Comparison of ENCODE assay signal across 2 cellular contexts in the genomic region with DNA sequence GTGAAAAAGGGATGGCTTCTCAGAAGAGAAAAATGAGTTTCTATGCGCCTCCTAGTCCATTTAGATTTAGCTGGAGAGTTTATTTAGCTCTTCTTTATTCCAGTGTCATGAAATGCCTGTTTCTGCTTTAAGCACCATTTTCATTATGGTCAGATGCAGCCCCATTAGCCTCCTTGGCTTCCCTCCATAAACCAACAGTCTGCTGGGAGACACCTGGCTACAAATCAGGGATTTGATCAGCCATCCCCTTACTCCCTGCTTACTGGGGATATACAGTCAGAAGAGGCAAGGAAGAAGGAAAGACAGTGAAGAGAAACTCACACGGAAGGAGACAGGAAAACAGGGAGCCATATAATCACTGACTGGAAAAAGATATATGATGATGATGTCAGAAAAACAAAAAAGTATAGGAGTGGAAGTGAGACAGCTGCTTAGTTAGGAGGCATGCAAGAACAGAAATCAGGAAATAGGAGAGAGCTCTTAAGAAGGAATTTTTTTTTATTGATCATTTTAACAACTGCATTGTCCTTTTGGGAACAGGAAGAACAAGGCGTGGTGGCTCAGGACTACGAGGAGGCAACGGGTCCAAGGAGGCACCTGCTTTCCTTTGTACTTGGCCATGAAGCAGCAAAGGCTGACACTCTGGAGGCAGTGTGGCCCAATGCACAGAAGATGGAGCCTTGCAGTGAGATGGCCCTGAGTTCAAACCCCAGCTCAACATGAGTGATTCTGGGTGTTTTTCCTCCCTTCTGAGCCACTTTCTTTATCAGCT.
TF ChIP-seq lines count a peak whose summit lies in the region.

No MANE protein-coding gene starts in this region.

TF ChIP-seq in SK-N-SH, 30 proteins besides CTCF, POLR2A, EP300 and RAD21:
- no peak for TF ChIP-seq NRF1 (IDR thresholded peaks at IDR 0.05; ENCODE audit: low read depth, low read length)
- TF ChIP-seq CHD2 (IDR thresholded peaks at IDR 0.05; ENCODE audit: low read length, partially characterized antibody), result peak; percentile 23
- TF ChIP-seq JUND (IDR thresholded peaks at IDR 0.05), result no peak
- TF ChIP-seq MXI1 (IDR thresholded peaks at IDR 0.05; ENCODE audit: low read depth, low read length), result peak; percentile 60; the same call in 1 of the 2 replicates
- no peak for TF ChIP-seq GABPA (IDR thresholded peaks at IDR 0.05; ENCODE audit: low read depth)
- peak; percentile 78 for TF ChIP-seq GATA2 (CRISPR knock-in tag; IDR thresholded peaks at IDR 0.05)
- TF ChIP-seq RCOR1 (IDR thresholded peaks at IDR 0.05; ENCODE audit: low read length), result peak; percentile 56; the same call in 1 of the 2 replicates
- no peak for TF ChIP-seq TEAD4 (IDR thresholded peaks at IDR 0.05; ENCODE audit: borderline replicate concordance, insufficient read depth)
- TF ChIP-seq, protein P1, sequence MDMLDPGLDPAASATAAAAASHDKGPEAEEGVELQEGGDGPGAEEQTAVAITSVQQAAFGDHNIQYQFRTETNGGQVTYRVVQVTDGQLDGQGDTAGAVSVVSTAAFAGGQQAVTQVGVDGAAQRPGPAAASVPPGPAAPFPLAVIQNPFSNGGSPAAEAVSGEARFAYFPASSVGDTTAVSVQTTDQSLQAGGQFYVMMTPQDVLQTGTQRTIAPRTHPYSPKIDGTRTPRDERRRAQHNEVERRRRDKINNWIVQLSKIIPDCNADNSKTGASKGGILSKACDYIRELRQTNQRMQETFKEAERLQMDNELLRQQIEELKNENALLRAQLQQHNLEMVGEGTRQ (IDR thresholded peaks at IDR 0.05; ENCODE audit: borderline replicate concordance, low read depth, low read length), result no peak
- TF ChIP-seq TAF1 (IDR thresholded peaks at IDR 0.05; ENCODE audit: borderline replicate concordance, low read depth, low read length), result no peak
- no peak for TF ChIP-seq FOSL2 (IDR thresholded peaks at IDR 0.05; ENCODE audit: borderline replicate concordance, low read depth)

TF ChIP-seq in SK-N-SH treated with all-trans-retinoic acid at 6 μM for 48 hours, 23 proteins besides CTCF, POLR2A, EP300 and RAD21:
- no peak for TF ChIP-seq BACH2 (CRISPR knock-in tag; IDR thresholded peaks at IDR 0.05; ENCODE audit: borderline replicate concordance)
TF ChIP-seq in SK-N-SH treated with all-trans-retinoic acid at 6 μM for 48 hours: peak in this region for 0.
